Comparison of ENCODE assay signal across 12 cellular contexts in the genomic region with DNA sequence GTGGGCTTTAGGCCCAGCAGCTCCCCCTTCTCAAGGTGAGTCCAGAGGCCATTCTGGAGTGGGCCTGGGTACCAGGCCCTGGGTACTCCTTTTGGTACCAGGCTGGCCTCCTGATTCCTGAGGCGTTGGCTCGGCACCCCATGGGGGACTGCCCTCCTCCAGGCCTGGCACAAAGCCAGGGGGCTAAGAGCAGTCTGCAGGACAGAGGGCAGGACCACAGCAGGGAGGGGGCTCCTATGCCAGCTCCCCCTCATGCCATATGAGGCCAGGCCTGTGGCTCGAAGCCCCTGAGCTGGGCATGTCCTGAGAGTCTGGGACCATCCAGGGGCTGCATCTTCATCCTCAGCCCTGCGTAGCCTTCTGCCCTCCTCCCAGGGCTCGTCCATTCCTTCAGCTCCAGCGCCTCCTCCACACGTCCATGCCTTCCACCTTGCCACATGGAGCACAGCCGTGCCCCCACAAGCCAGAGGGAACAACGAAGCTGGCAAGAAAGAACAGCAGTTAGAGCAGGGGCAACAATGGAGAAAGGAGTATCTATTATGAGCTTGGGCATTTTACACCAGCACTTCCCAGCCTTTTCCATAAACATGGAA. TPM values are rescaled to one million over a fixed set of nuclear protein-coding genes. Genes with fewer than 3 reads are reported as not detected.
DNase-seq lines count a peak whose midpoint lies in the region; ATAC-seq and TF ChIP-seq lines count a peak whose summit lies in the region.
"Had no signal": no experiment of that assay in that cellular context is flagged by ENCODE, and none has a peak within 500 bp of the region (broad histone marks: within the 10 kb centered on the region; RNA-seq: fewer than 3 reads in every experiment).

No MANE protein-coding gene starts in this region.

- H3K4me3 Mint-ChIP-seq in chondrocyte (ENCODE audit: unreplicated experiment) = peak overlapping the region; percentile 98
- H3K4me3 Mint-ChIP-seq in activated naive CD4-positive, alpha-beta T cell treated with anti-CD3 and anti-CD28 coated beads for 36 hours = no peak overlapping the region

- no peak overlapping the region for H2AFZ ChIP-seq in mesenchymal stem cell (ENCODE audit: low read depth, low read length)

- H2BK120ac ChIP-seq in mesenchymal stem cell (ENCODE audit: low read depth, low read length) = no peak overlapping the region

- no peak overlapping the region for H2AK5ac ChIP-seq in mesenchymal stem cell (ENCODE audit: low read length, severe bottlenecking)

- H3K4me2 ChIP-seq in mesenchymal stem cell (ENCODE audit: low read length, poor library complexity, severe bottlenecking) = peak overlapping the region; percentile 77

- ATAC-seq in thoracic aorta (ENCODE audit: insufficient number of reproducible peaks, low FRiP score, low read depth) (no peak), GM18502 (IDR thresholded peaks at IDR 0.05; ENCODE audit: poor library complexity, unreplicated experiment) (no peak)

- peaks cover 18% of the 10 kb centered on the region for H3K36me3 Mint-ChIP-seq in chondrocyte (ENCODE audit: low read depth)
- no peaks in the 10 kb centered on the region for H3K36me3 Mint-ChIP-seq in activated naive CD4-positive, alpha-beta T cell treated with anti-CD3 and anti-CD28 coated beads for 36 hours (ENCODE audit: low read depth)

- H3K36me3 ChIP-seq in HUES48 (ENCODE audit: control insufficient read depth, insufficient read depth, low read length) (peaks cover 19% of the 10 kb centered on the region), mesenchymal stem cell (ENCODE audit: control insufficient read depth in 1 of 2, insufficient read depth in 2 of 2, low read depth in 1 of 2, low read length in 2 of 2) (peaks cover 30 to 32% of the 10 kb centered on the region in 2 experiments), thoracic aorta (peaks cover 19% of the 10 kb centered on the region)

- H3K27me3 ChIP-seq in HUES48 (ENCODE audit: control insufficient read depth, insufficient read depth, low read length) (peaks cover 28% of the 10 kb centered on the region), mesenchymal stem cell (ENCODE audit: control insufficient read depth in 1 of 2, insufficient read depth in 1 of 2, low read length in 2 of 2) (no peaks in the 10 kb centered on the region), thoracic aorta (replicated peaks; ENCODE audit: insufficient read depth) (no peaks in the 10 kb centered on the region)

- TF ChIP-seq CTCF in chondrocyte (IDR thresholded peaks at IDR 0.05) (no peak), thoracic aorta (IDR thresholded peaks at IDR 0.05) (no peak)

- no peak for DNase-seq in chondrocyte (ENCODE audit: low spot score)
- DNase-seq in mesenchymal stem cell = no peak
- no peak for DNase-seq in thoracic aorta (ENCODE audit: low spot score)
- DNase-seq in activated naive CD4-positive, alpha-beta T cell treated with anti-CD3 and anti-CD28 coated beads for 36 hours = no peak
- no peak for DNase-seq in EL
- no peak for DNase-seq in NCI-H2227 (lab: John Stamatoyannopoulos, UW; ENCODE audit: unreplicated experiment)
- DNase-seq: activated effector memory CD4-positive, alpha-beta T cell treated with Interleukin-2 at 50 U/mL for 16 hours; MM.1S; NCI-H69 had no signal

- H3K18ac ChIP-seq in mesenchymal stem cell (ENCODE audit: low read depth in 1 of 2, low read length in 2 of 2) = no peak overlapping the region

- H2BK15ac ChIP-seq in mesenchymal stem cell (ENCODE audit: low read depth, poor library complexity, severe bottlenecking) = no peak overlapping the region

- peaks cover 2% of the 10 kb centered on the region for H3K79me1 ChIP-seq in mesenchymal stem cell (replicated peaks; ENCODE audit: low read length, poor library complexity, severe bottlenecking)

- peak overlapping the region in 1 of 2 experiments; percentile 51 for H2BK12ac ChIP-seq in mesenchymal stem cell (ENCODE audit: low read length in 2 of 2)

- H3K9me3 Mint-ChIP-seq in chondrocyte (ENCODE audit: low read depth) = no peaks in the 10 kb centered on the region
- H3K9me3 Mint-ChIP-seq in activated naive CD4-positive, alpha-beta T cell treated with anti-CD3 and anti-CD28 coated beads for 36 hours = no peaks in the 10 kb centered on the region

- peak overlapping the region; percentile 63 for H3K27ac Mint-ChIP-seq in chondrocyte (ENCODE audit: unreplicated experiment)
- no peak overlapping the region for H3K27ac Mint-ChIP-seq in activated naive CD4-positive, alpha-beta T cell treated with anti-CD3 and anti-CD28 coated beads for 36 hours

- WGBS in mesenchymal stem cell = 96% methylated on average over 7 of the region's 9 CpGs

- no peak overlapping the region for H3K4ac ChIP-seq in mesenchymal stem cell (ENCODE audit: low read depth in 1 of 2, low read length in 2 of 2)

- H3K27ac ChIP-seq in HUES48 (ENCODE audit: low read depth, low read length) (no peak overlapping the region), mesenchymal stem cell (ENCODE audit: low read length, poor library complexity, severe bottlenecking) (no peak overlapping the region), thoracic aorta (peak overlapping the region; percentile 95 to 96)

- 0 out of 2 replicates have a peak overlapping the region, but pooled peaks have one; percentile 21 for H3K9ac ChIP-seq in HUES48 (ENCODE audit: low read depth, low read length)
- peak overlapping the region; percentile 97 for H3K9ac ChIP-seq in mesenchymal stem cell (ENCODE audit: low read length)

- H4K91ac ChIP-seq in mesenchymal stem cell (ENCODE audit: low read length) = no peak overlapping the region

- no peak overlapping the region for H4K8ac ChIP-seq in mesenchymal stem cell (ENCODE audit: low read length)

- peaks cover 75% of the 10 kb centered on the region for H3K4me1 Mint-ChIP-seq in chondrocyte (ENCODE audit: low read depth)
- H3K4me1 Mint-ChIP-seq in activated naive CD4-positive, alpha-beta T cell treated with anti-CD3 and anti-CD28 coated beads for 36 hours (ENCODE audit: low read depth) = peaks cover 6% of the 10 kb centered on the region

- H3K4me3 ChIP-seq in HUES48 (ENCODE audit: low read depth, low read length) (no peak overlapping the region), mesenchymal stem cell (ENCODE audit: insufficient read depth in 1 of 2, low read depth in 1 of 2, low read length in 2 of 2) (peak overlapping the region in 1 of 2 experiments; percentile 99), thoracic aorta (peak overlapping the region; percentile 83)

- intact Hi-C loops in activated naive CD4-positive, alpha-beta T cell treated with anti-CD3 and anti-CD28 coated beads for 36 hours (cut with micrococcal nuclease) = no loop called here

- H2BK5ac ChIP-seq in mesenchymal stem cell (ENCODE audit: low read depth, low read length, poor library complexity, severe bottlenecking) = no peak overlapping the region

- H3K4me1 ChIP-seq in HUES48 (ENCODE audit: control insufficient read depth, insufficient read depth, low read length) = peaks cover 18% of the 10 kb centered on the region
- peaks cover 45% of the 10 kb centered on the region for H3K4me1 ChIP-seq in mesenchymal stem cell (ENCODE audit: control insufficient read depth, insufficient read depth, low read depth, low read length)
- peaks cover 27 to 68% of the 10 kb centered on the region in 2 donors for H3K4me1 ChIP-seq in thoracic aorta (ENCODE audit: control insufficient read depth in 1 of 2, low read depth in 2 of 2)

- H3K9me3 ChIP-seq in HUES48 (ENCODE audit: control insufficient read depth, insufficient read depth, low read length) (no peaks in the 10 kb centered on the region), mesenchymal stem cell (ENCODE audit: control insufficient read depth, low read length) (no peaks in the 10 kb centered on the region), thoracic aorta (no peaks in the 10 kb centered on the region)

- no peak overlapping the region for H3K23ac ChIP-seq in mesenchymal stem cell (ENCODE audit: low read length in 2 of 2)

- no peaks in the 10 kb centered on the region for H3K27me3 Mint-ChIP-seq in chondrocyte (ENCODE audit: low read depth)
- H3K27me3 Mint-ChIP-seq in activated naive CD4-positive, alpha-beta T cell treated with anti-CD3 and anti-CD28 coated beads for 36 hours (ENCODE audit: low read depth) = peaks cover 29% of the 10 kb centered on the region

- peak overlapping the region in 1 of 2 experiments; percentile 8 for H3K14ac ChIP-seq in mesenchymal stem cell (ENCODE audit: low read length in 2 of 2)

- CTCF ChIA-PET in activated naive CD4-positive, alpha-beta T cell treated with anti-CD3 and anti-CD28 coated beads for 36 hours (lab: Charles Lee) = interaction anchor here (1.0 to 1.3 kb wide), 2 partner anchors 15 to 47 kb away, joined by 3 read pairs; no protein-coding TSS in a partner anchor

RNA-seq across cellular contexts. Expression of a gene that starts 3.2 kb away (rescaled TPM):
- total RNA-seq in chondrocyte (111 to 120 TPM (median 115 TPM) in 3 replicates), thoracic aorta (100 to 1,000 TPM in 1 of 2 donors, 10 to 100 TPM in 1; 65.7 to 134 TPM)
- polyA plus RNA-seq in mesenchymal stem cell (2013, experiment 1 of 2) = 42.7 TPM
- polyA plus RNA-seq in mesenchymal stem cell (2013, experiment 2 of 2) = 42.7 TPM
- total RNA-seq in activated naive CD4-positive, alpha-beta T cell treated with anti-CD3 and anti-CD28 coated beads for 36 hours = 10 to 100 TPM; 19.5 TPM

RNA-seq across cellular contexts. Expression of a gene that starts 41.1 kb away (rescaled TPM):
- total RNA-seq in chondrocyte (1.3 to 7.1 TPM (median 5.9 TPM) in 3 replicates), thoracic aorta (1,000 to 10,000 TPM; 2,051 to 3,060 TPM)
- 86.6 TPM for polyA plus RNA-seq in mesenchymal stem cell (2013, experiment 1 of 2)
- polyA plus RNA-seq in mesenchymal stem cell (2013, experiment 2 of 2) = 85.7 TPM
- 10 to 100 TPM; 35.7 to 36.6 TPM for total RNA-seq in activated naive CD4-positive, alpha-beta T cell treated with anti-CD3 and anti-CD28 coated beads for 36 hours

RNA-seq across cellular contexts. Expression of a gene that starts 44.3 kb away (rescaled TPM):
- 8.0 to 10.0 TPM (median 8.8 TPM) in 3 replicates for total RNA-seq in chondrocyte
- not detected for polyA plus RNA-seq in mesenchymal stem cell (2013, experiment 1 of 2)
- polyA plus RNA-seq in mesenchymal stem cell (2013, experiment 2 of 2) = not detected
- total RNA-seq in thoracic aorta = 1 to 10 TPM in 1 of 2 donors, not detected in 1; 1.2 TPM
- total RNA-seq in activated naive CD4-positive, alpha-beta T cell treated with anti-CD3 and anti-CD28 coated beads for 36 hours = not detected
- total RNA-seq: SK-MEL-5 had no signal

Comparison
In these comparisons a context has a peak if more than half of its experiments do, and no peak if none do; other contexts are left out.
1. H3K27ac ChIP-seq: peak in thoracic aorta (2 of 2); none in HUES48 (single experiment) and mesenchymal stem cell (single experiment).
2. RNA of a gene that starts 41.1 kb away (total RNA-seq): 2,051 to 3,060 TPM in thoracic aorta; 35.7 to 36.6 TPM in activated naive CD4-positive, alpha-beta T cell treated with anti-CD3 and anti-CD28 coated beads for 36 hours and 1.3 to 7.1 TPM in chondrocyte; every median in the first group is over 10 times any median in the second.